18 cellular contexts compared by ENCODE assay signal in the genomic region with DNA sequence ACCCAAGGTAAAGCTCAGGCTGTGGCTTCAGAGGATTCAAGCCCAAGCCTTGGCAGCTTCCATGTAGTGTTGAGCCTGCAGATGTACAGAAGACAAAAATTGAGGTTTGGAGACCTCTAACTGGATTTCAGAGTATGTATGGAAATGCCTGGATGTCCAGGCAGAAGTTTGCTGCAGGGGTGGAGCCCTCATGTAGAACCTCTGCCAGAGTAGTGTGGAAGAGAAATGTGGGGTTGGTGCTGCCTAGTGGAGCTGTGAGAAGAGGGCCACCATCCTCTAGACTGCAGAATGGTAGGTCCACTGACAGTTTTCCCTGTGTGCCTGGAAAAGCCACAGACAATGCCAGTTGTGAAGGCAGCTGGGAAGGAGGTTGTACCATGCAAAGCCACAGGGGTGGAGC.
DNase-seq lines count a peak whose midpoint lies in the region; ATAC-seq, FAIRE-seq and TF ChIP-seq lines count a peak whose summit lies in the region.
"Had no signal": no experiment of that assay in that cellular context is flagged by ENCODE, and none has a peak within 500 bp of the region (broad histone marks: within the 10 kb centered on the region; RNA-seq: fewer than 3 reads in every experiment).

No MANE protein-coding gene starts in this region.

- no peak overlapping the region for H3K27ac ChIP-seq in K562 (ENCODE audit: extremely low read depth, low read depth, low read length)

- no peak overlapping the region for H3K4me2 ChIP-seq in K562 (ENCODE audit: insufficient read depth, low read length)
- H3K4me2 ChIP-seq: GM23338 had no signal

- in situ Hi-C loops in K562 (cut with MboI) = no loop called here

- no peak for ATAC-seq in activated CD4-positive, alpha-beta T cell treated with anti-CD3 and anti-CD28 coated beads for 36 hours
- ATAC-seq in K562 = no peak
- ATAC-seq: GM23338, HCT116 had no signal

- H2AFZ ChIP-seq in K562 (ENCODE audit: low read depth, low read length) = no peak overlapping the region
- H2AFZ ChIP-seq: GM23338 had no signal

- no peak overlapping the region for H3K4me3 ChIP-seq in K562
- H3K4me3 ChIP-seq: GM23338 had no signal

- DNase-seq in activated CD4-positive, alpha-beta T cell treated with anti-CD3 and anti-CD28 coated beads for 36 hours = peak; percentile 5
- DNase-seq in activated CD4-positive, alpha-beta T cell treated with anti-CD3 and anti-CD28 coated beads, Interleukin-2, amount 10 ng/mL, durations not matched to agents 24 days and 14 days = no peak
- DNase-seq in NAMALWA (ENCODE audit: low spot score) (peak; percentile 8), K562 (ENCODE audit: extremely low read depth in 1 of 4, low spot score in 3 of 4) (no peak), NCI-H2227 (lab: John Stamatoyannopoulos, UW; ENCODE audit: unreplicated experiment) (no peak), glomerular visceral epithelial cell (ENCODE audit: extremely low spot score) (no peak)
- DNase-seq: C1 segment of cervical spinal cord; Calu3; CD4-positive, alpha-beta memory T cell; COR-L47; EL; GDM1; H9; HFFc6 had no signal

- no peaks in the 10 kb centered on the region for H3K36me3 ChIP-seq in K562 (ENCODE audit: control insufficient read depth, insufficient read depth, low read length)

- no TSS peak for BruUV-seq in K562 (replicated peaks; lab: Mats Ljungman, UMichigan)

- H3K27me3 Mint-ChIP-seq in activated CD4-positive, alpha-beta T cell treated with anti-CD3 and anti-CD28 coated beads for 36 hours = no peaks in the 10 kb centered on the region
- H3K27me3 Mint-ChIP-seq in activated CD4-positive, alpha-beta T cell treated with anti-CD3 and anti-CD28 coated beads, Interleukin-2, amount 10 ng/mL, durations not matched to agents 24 days and 14 days = no peaks in the 10 kb centered on the region
- H3K27me3 Mint-ChIP-seq: CD4-positive, alpha-beta memory T cell had no signal

- POLR2A ChIA-PET in activated CD4-positive, alpha-beta T cell treated with anti-CD3 and anti-CD28 coated beads for 36 hours (lab: Charles Lee) = no interaction called here
- POLR2A ChIA-PET in K562 (lab: Yijun Ruan, JAX) = no interaction called here

- no peak overlapping the region for H3K27ac Mint-ChIP-seq in activated CD4-positive, alpha-beta T cell treated with anti-CD3 and anti-CD28 coated beads for 36 hours
- no peak overlapping the region for H3K27ac Mint-ChIP-seq in activated CD4-positive, alpha-beta T cell treated with anti-CD3 and anti-CD28 coated beads, Interleukin-2, amount 10 ng/mL, durations not matched to agents 24 days and 14 days
- H3K27ac Mint-ChIP-seq: CD4-positive, alpha-beta memory T cell; GM23338; H9; HFFc6 had no signal

- H3K27me3 ChIP-seq in K562 (ENCODE audit: control insufficient read depth in 2 of 2, insufficient read depth in 2 of 2, low read length in 2 of 2) = no peaks in the 10 kb centered on the region

- peaks cover 2% of the 10 kb centered on the region for H3K36me3 Mint-ChIP-seq in activated CD4-positive, alpha-beta T cell treated with anti-CD3 and anti-CD28 coated beads for 36 hours (ENCODE audit: low read depth)
- H3K36me3 Mint-ChIP-seq in activated CD4-positive, alpha-beta T cell treated with anti-CD3 and anti-CD28 coated beads, Interleukin-2, amount 10 ng/mL, durations not matched to agents 24 days and 14 days (ENCODE audit: low read depth) = no peaks in the 10 kb centered on the region

- TF ChIP-seq CTCF in K562 (IDR thresholded peaks at IDR 0.05 in 2 of 3, conservative IDR thresholded peaks at IDR 0.05 in 1 of 3; ENCODE audit: insufficient read depth in 2 of 3, low read depth in 1 of 3, low read length in 3 of 3) = no peak

- intact Hi-C loops in activated CD4-positive, alpha-beta T cell treated with anti-CD3 and anti-CD28 coated beads for 36 hours (cut with DNase I, micrococcal nuclease) = no loop called here
- intact Hi-C loops in activated CD4-positive, alpha-beta T cell treated with anti-CD3 and anti-CD28 coated beads, Interleukin-2, amount 10 ng/mL, durations not matched to agents 24 days and 14 days (cut with micrococcal nuclease) = no loop called here
- intact Hi-C loops in K562 (cut with micrococcal nuclease) = no loop called here

- no peaks in the 10 kb centered on the region for H3K4me1 ChIP-seq in K562 (replicated peaks in 1 of 2; ENCODE audit: control insufficient read depth in 2 of 2, insufficient read depth in 2 of 2, low read length in 2 of 2)

- H3K9me3 ChIP-seq in K562 (replicated peaks; ENCODE audit: control insufficient read depth, insufficient read depth, low read depth, low read length) = 0 out of 2 replicates have a peak, but pooled peaks cover 2% of the 10 kb centered on the region

- TF ChIP-seq EP300 in K562 (IDR thresholded peaks at IDR 0.05; ENCODE audit: low read length) = no peak

- H3K9me1 ChIP-seq in K562 (ENCODE audit: control insufficient read depth, insufficient read depth, low read length) = no peaks in the 10 kb centered on the region

- no peak overlapping the region for H3K4me3 Mint-ChIP-seq in activated CD4-positive, alpha-beta T cell treated with anti-CD3 and anti-CD28 coated beads for 36 hours
- H3K4me3 Mint-ChIP-seq in activated CD4-positive, alpha-beta T cell treated with anti-CD3 and anti-CD28 coated beads, Interleukin-2, amount 10 ng/mL, durations not matched to agents 24 days and 14 days = no peak overlapping the region
- H3K4me3 Mint-ChIP-seq: CD4-positive, alpha-beta memory T cell; GM23338; H9; HFFc6 had no signal

- no peaks in the 10 kb centered on the region for H3K4me1 Mint-ChIP-seq in activated CD4-positive, alpha-beta T cell treated with anti-CD3 and anti-CD28 coated beads for 36 hours
- no peaks in the 10 kb centered on the region for H3K4me1 Mint-ChIP-seq in activated CD4-positive, alpha-beta T cell treated with anti-CD3 and anti-CD28 coated beads, Interleukin-2, amount 10 ng/mL, durations not matched to agents 24 days and 14 days
- H3K4me1 Mint-ChIP-seq: CD4-positive, alpha-beta memory T cell; GM23338; H9 had no signal

- no peaks in the 10 kb centered on the region for H3K79me2 ChIP-seq in K562 (ENCODE audit: control insufficient read depth, insufficient read depth, low read length)

- CTCF ChIA-PET in activated CD4-positive, alpha-beta T cell treated with anti-CD3 and anti-CD28 coated beads for 36 hours (lab: Charles Lee) = no interaction called here
- CTCF ChIA-PET in K562 (lab: Yijun Ruan, JAX; ENCODE audit: low intra/inter-chr PET ratio) = no interaction called here

- H3K9ac ChIP-seq in K562 (ENCODE audit: insufficient read depth in 1 of 2, low read depth in 2 of 2, low read length in 2 of 2) = no peak overlapping the region

- TF ChIP-seq POLR2A in K562 (conservative IDR thresholded peaks at IDR 0.05) = no peak

- H4K20me1 ChIP-seq in K562 (replicated peaks; ENCODE audit: control insufficient read depth, insufficient read depth, low read length) = no peaks in the 10 kb centered on the region

- peaks cover 21% of the 10 kb centered on the region for H3K9me3 Mint-ChIP-seq in activated CD4-positive, alpha-beta T cell treated with anti-CD3 and anti-CD28 coated beads for 36 hours (ENCODE audit: low read depth)
- H3K9me3 Mint-ChIP-seq in activated CD4-positive, alpha-beta T cell treated with anti-CD3 and anti-CD28 coated beads, Interleukin-2, amount 10 ng/mL, durations not matched to agents 24 days and 14 days = peaks cover 5% of the 10 kb centered on the region

- no peak for TF ChIP-seq RAD21 in K562 (CRISPR knock-in tag; conservative IDR thresholded peaks at IDR 0.05 in 1 of 2, IDR thresholded peaks at IDR 0.05 in 1 of 2)

- FAIRE-seq in K562 (lab: Jason Lieb, UNC) = no peak
- FAIRE-seq: GM12891, GM18507 had no signal

TF ChIP-seq in K562, 482 proteins besides CTCF, POLR2A, EP300 and RAD21:
- TF ChIP-seq ZC3H4 (CRISPR knock-in tag; IDR thresholded peaks at IDR 0.05; ENCODE audit: borderline replicate concordance) = no peak
- TF ChIP-seq ZFP36 (IDR thresholded peaks at IDR 0.05; ENCODE audit: low read depth, low read length, partially characterized antibody) = peak; percentile 9

Comparison
In these comparisons a context has a peak if more than half of its experiments do, and no peak if none do; other contexts are left out.
1. DNase-seq: peak in activated CD4-positive, alpha-beta T cell treated with anti-CD3 and anti-CD28 coated beads for 36 hours (single experiment) and NAMALWA (single experiment); none in activated CD4-positive, alpha-beta T cell treated with anti-CD3 and anti-CD28 coated beads, Interleukin-2, amount 10 ng/mL, durations not matched to agents 24 days and 14 days (single experiment), K562 (0 of 4), NCI-H2227 (single experiment) and glomerular visceral epithelial cell (single experiment).